26 cellular contexts compared by ENCODE assay signal in genomic region chr2:177174456-177174855, GRCh38. TPM values are rescaled to one million over a fixed set of nuclear protein-coding genes. Genes with fewer than 3 reads are reported as not detected.
DNase-seq lines count a peak whose midpoint lies in the region; ATAC-seq, FAIRE-seq and TF ChIP-seq lines count a peak whose summit lies in the region.
"Had no signal": no experiment of that assay in that cellular context is flagged by ENCODE, and none has a peak within 500 bp of the region (broad histone marks: within the 10 kb centered on the region; RNA-seq: fewer than 3 reads in every experiment).

No MANE protein-coding gene starts in this region.

- POLR2A ChIA-PET in K562 (lab: Yijun Ruan, JAX) = interaction anchor here (1.2 kb wide), 1 partner anchor 53 kb away, joined by 3 read pairs; no protein-coding TSS in a partner anchor
- POLR2A ChIA-PET in CD8-positive, alpha-beta T cell (lab: Charles Lee) = no interaction called here

- H3K9me1 ChIP-seq in K562 (ENCODE audit: control insufficient read depth, insufficient read depth, low read length) = no peaks in the 10 kb centered on the region

- DNase-seq in K562 (ENCODE audit: extremely low read depth in 1 of 4, low spot score in 3 of 4) (no peak), type B pancreatic cell (ENCODE audit: extremely low spot score, unreplicated experiment) (no peak), lower leg skin (ENCODE audit: low spot score in 2 of 2) (no peak)
- no peak for DNase-seq in CD8-positive, alpha-beta T cell
- DNase-seq: activated CD4-positive, alpha-beta T cell treated with anti-CD3 and anti-CD28 coated beads, Interleukin-2, amount 50 U/mL, for 48 hours; activated CD4-positive, CD25-positive, alpha-beta regulatory T cell; activated CD8-positive, alpha-beta memory T cell treated with anti-CD3 and anti-CD28 coated beads, Interleukin-2, amount 50 U/mL, for 4 hours; anterior cingulate cortex; CD8-positive, alpha-beta memory T cell; DMS153; endodermal cell; esophagus squamous epithelium; H7; kidney glomerular epithelial cell; NCI-H1105 treated with DMSO at 0.1 percent for 48 hours; NCI-H2081 treated with DMSO at 0.1 percent for 48 hours; NCI-H345; NCI-H748 treated with DMSO at 0.1 percent for 48 hours; stimulated activated CD4-positive, alpha-beta T cell treated with anti-CD3 and anti-CD28 coated beads, Interleukin-4, amount 100 ng/mL, for 24 hours; stimulated activated naive B cell treated with anti-CD40 and anti-IgM and Interleukin-4, amounts not matched to agents 10 μg/mL and 1 μg/mL and 100 μg/mL, for 72 hours; T-helper 9 cell; testis had no signal

- H3K4me3 Mint-ChIP-seq in type B pancreatic cell = no peak overlapping the region
- H3K4me3 Mint-ChIP-seq in CD8-positive, alpha-beta T cell = no peak overlapping the region
- H3K4me3 Mint-ChIP-seq: activated naive CD4-positive, alpha-beta T cell treated with anti-CD3 and anti-CD28 coated beads, Interleukin-2, amount 50 U/mL, for 24 hours; CD8-positive, alpha-beta memory T cell; endodermal cell; stimulated activated naive B cell treated with anti-CD40 and anti-IgM and Interleukin-4, amounts not matched to agents 10 μg/mL and 1 μg/mL and 100 μg/mL, for 72 hours had no signal

- in situ Hi-C loops in K562 (cut with MboI) = no loop called here

- H3K27me3 Mint-ChIP-seq in type B pancreatic cell = no peaks in the 10 kb centered on the region
- H3K27me3 Mint-ChIP-seq in CD8-positive, alpha-beta T cell (ENCODE audit: low read depth) = no peaks in the 10 kb centered on the region
- H3K27me3 Mint-ChIP-seq: activated naive CD4-positive, alpha-beta T cell treated with anti-CD3 and anti-CD28 coated beads, Interleukin-2, amount 50 U/mL, for 24 hours; stimulated activated naive B cell treated with anti-CD40 and anti-IgM and Interleukin-4, amounts not matched to agents 10 μg/mL and 1 μg/mL and 100 μg/mL, for 72 hours had no signal

- no peaks in the 10 kb centered on the region for H4K20me1 ChIP-seq in K562 (replicated peaks; ENCODE audit: control insufficient read depth, insufficient read depth, low read length)

- H3K79me2 ChIP-seq in K562 (ENCODE audit: control insufficient read depth, insufficient read depth, low read length) = no peaks in the 10 kb centered on the region

- no peaks in the 10 kb centered on the region for H3K36me3 Mint-ChIP-seq in type B pancreatic cell
- no peaks in the 10 kb centered on the region for H3K36me3 Mint-ChIP-seq in CD8-positive, alpha-beta T cell
- H3K36me3 Mint-ChIP-seq: activated naive CD4-positive, alpha-beta T cell treated with anti-CD3 and anti-CD28 coated beads, Interleukin-2, amount 50 U/mL, for 24 hours; CD8-positive, alpha-beta memory T cell; stimulated activated naive B cell treated with anti-CD40 and anti-IgM and Interleukin-4, amounts not matched to agents 10 μg/mL and 1 μg/mL and 100 μg/mL, for 72 hours had no signal

- H3K9me3 ChIP-seq in K562 (replicated peaks; ENCODE audit: control insufficient read depth, insufficient read depth, low read depth, low read length) = no peaks in the 10 kb centered on the region
- H3K9me3 ChIP-seq in mesodermal cell (ENCODE audit: control insufficient read depth, low read length) = no peaks in the 10 kb centered on the region
- no peaks in the 10 kb centered on the region for H3K9me3 ChIP-seq in CD8-positive, alpha-beta T cell (ENCODE audit: low read length)
- H3K9me3 ChIP-seq: esophagus squamous epithelium, testis had no signal

- peak overlapping the region; percentile 18 for H3K27ac Mint-ChIP-seq in type B pancreatic cell
- no peak overlapping the region for H3K27ac Mint-ChIP-seq in CD8-positive, alpha-beta T cell
- H3K27ac Mint-ChIP-seq: activated naive CD4-positive, alpha-beta T cell treated with anti-CD3 and anti-CD28 coated beads, Interleukin-2, amount 50 U/mL, for 24 hours; stimulated activated naive B cell treated with anti-CD40 and anti-IgM and Interleukin-4, amounts not matched to agents 10 μg/mL and 1 μg/mL and 100 μg/mL, for 72 hours had no signal

- H3K9ac ChIP-seq in K562 (ENCODE audit: insufficient read depth in 1 of 2, low read depth in 2 of 2, low read length in 2 of 2) = no peak overlapping the region

- H3K4me2 ChIP-seq in K562 (ENCODE audit: insufficient read depth, low read length) = no peak overlapping the region

- H3K9me3 Mint-ChIP-seq in type B pancreatic cell = peaks cover 7% of the 10 kb centered on the region
- H3K9me3 Mint-ChIP-seq in CD8-positive, alpha-beta T cell = no peaks in the 10 kb centered on the region
- H3K9me3 Mint-ChIP-seq: activated naive CD4-positive, alpha-beta T cell treated with anti-CD3 and anti-CD28 coated beads, Interleukin-2, amount 50 U/mL, for 24 hours; CD8-positive, alpha-beta memory T cell; endodermal cell; stimulated activated naive B cell treated with anti-CD40 and anti-IgM and Interleukin-4, amounts not matched to agents 10 μg/mL and 1 μg/mL and 100 μg/mL, for 72 hours had no signal

- intact Hi-C loops in K562 (cut with micrococcal nuclease) = no loop called here
- intact Hi-C loops in CD8-positive, alpha-beta T cell (cut with DNase I, micrococcal nuclease) = no loop called here
- intact Hi-C loops in lower leg skin (cut with DNase I; ENCODE audit: low total_unique reads) = no loop called here

- H3K27ac ChIP-seq in K562 (ENCODE audit: extremely low read depth, low read depth, low read length) (no peak overlapping the region), mesodermal cell (ENCODE audit: low read depth, low read length, severe bottlenecking) (peak overlapping the region; percentile 26)
- no peak overlapping the region for H3K27ac ChIP-seq in CD8-positive, alpha-beta T cell (ENCODE audit: low read depth, low read length)
- H3K27ac ChIP-seq: esophagus squamous epithelium, testis had no signal

- H3K36me3 ChIP-seq in K562 (ENCODE audit: control insufficient read depth, insufficient read depth, low read length) = no peaks in the 10 kb centered on the region
- no peaks in the 10 kb centered on the region for H3K36me3 ChIP-seq in mesodermal cell (ENCODE audit: control insufficient read depth, insufficient read depth, low read length)
- no peaks in the 10 kb centered on the region for H3K36me3 ChIP-seq in CD8-positive, alpha-beta T cell (ENCODE audit: insufficient read depth, low read length)
- H3K36me3 ChIP-seq: esophagus squamous epithelium had no signal

- TF ChIP-seq POLR2A in K562 (conservative IDR thresholded peaks at IDR 0.05) (no peak), lower leg skin (IDR thresholded peaks at IDR 0.05) (no peak)

- peaks cover 27% of the 10 kb centered on the region for H3K4me1 Mint-ChIP-seq in type B pancreatic cell (ENCODE audit: unreplicated experiment)
- H3K4me1 Mint-ChIP-seq in CD8-positive, alpha-beta T cell (ENCODE audit: low read depth) = no peaks in the 10 kb centered on the region

- TF ChIP-seq RAD21 in Ishikawa (IDR thresholded peaks at IDR 0.05; ENCODE audit: low read depth) = no peak
- no peak for TF ChIP-seq RAD21 in K562 (CRISPR knock-in tag; conservative IDR thresholded peaks at IDR 0.05 in 1 of 2, IDR thresholded peaks at IDR 0.05 in 1 of 2)

- H3K4me1 ChIP-seq in K562 (replicated peaks in 1 of 2; ENCODE audit: control insufficient read depth in 2 of 2, insufficient read depth in 2 of 2, low read length in 2 of 2) (peaks cover 3 to 9% of the 10 kb centered on the region in 2 experiments; a peak in 3 of 5 replicates), mesodermal cell (ENCODE audit: control insufficient read depth, insufficient read depth, low read length, poor library complexity, severe bottlenecking) (peaks cover 43% of the 10 kb centered on the region)
- no peaks in the 10 kb centered on the region for H3K4me1 ChIP-seq in CD8-positive, alpha-beta T cell (ENCODE audit: insufficient read depth, low read length)

- peak; percentile 23 for FAIRE-seq in K562 (lab: Jason Lieb, UNC)

- TF ChIP-seq EP300 in Ishikawa (IDR thresholded peaks at IDR 0.05; ENCODE audit: borderline replicate concordance) (no peak), K562 (IDR thresholded peaks at IDR 0.05; ENCODE audit: low read length) (no peak)

- H3K4me3 ChIP-seq in K562 (no peak overlapping the region), mesodermal cell (ENCODE audit: extremely low read depth, insufficient read depth, low read length, poor library complexity, severe bottlenecking) (no peak overlapping the region), lower leg skin (ENCODE audit: low read depth, poor library complexity, severe bottlenecking) (no peak overlapping the region)
- no peak overlapping the region for H3K4me3 ChIP-seq in CD8-positive, alpha-beta T cell (ENCODE audit: low read depth, low read length)
- H3K4me3 ChIP-seq: esophagus squamous epithelium, testis had no signal

- no TSS peak for BruUV-seq in K562 (replicated peaks; lab: Mats Ljungman, UMichigan)

- H2AFZ ChIP-seq in K562 (ENCODE audit: low read depth, low read length) = peak overlapping the region; percentile 32

- 35% methylated on average over 5 of the region's 5 CpGs for WGBS in K562 (ENCODE audit: insufficient coverage, low coverage, missing lambda C conversion rate)
- WGBS in mesodermal cell (ENCODE audit: insufficient coverage in 2 of 2), 2 experiments = 79 to 83% methylated on average over 3 of the region's 5 CpGs
- WGBS in lower leg skin, 2 donors = 62 to 64% methylated on average over 5 of the region's 5 CpGs

- ATAC-seq in K562 (peak; percentile 51), GM18868 (IDR thresholded peaks at IDR 0.05; ENCODE audit: unreplicated experiment) (no peak)
- ATAC-seq in CD8-positive, alpha-beta T cell = no peak
- ATAC-seq: stimulated activated naive B cell treated with anti-CD40 and anti-IgM and Interleukin-4, amounts not matched to agents 10 μg/mL and 1 μg/mL and 100 μg/mL, for 72 hours had no signal

- H3K27me3 ChIP-seq in K562 (ENCODE audit: control insufficient read depth in 2 of 2, insufficient read depth in 2 of 2, low read length in 2 of 2) = no peaks in the 10 kb centered on the region
- H3K27me3 ChIP-seq in CD8-positive, alpha-beta T cell (ENCODE audit: insufficient read depth, low read length) = no peaks in the 10 kb centered on the region
- H3K27me3 ChIP-seq: esophagus squamous epithelium, testis had no signal

- TF ChIP-seq CTCF in K562 (IDR thresholded peaks at IDR 0.05 in 2 of 3, conservative IDR thresholded peaks at IDR 0.05 in 1 of 3; ENCODE audit: insufficient read depth in 2 of 3, low read depth in 1 of 3, low read length in 3 of 3) (no peak), type B pancreatic cell (conservative IDR thresholded peaks at IDR 0.05) (no peak), lower leg skin (IDR thresholded peaks at IDR 0.05) (no peak)
- no peak for TF ChIP-seq CTCF in CD8-positive, alpha-beta T cell (IDR thresholded peaks at IDR 0.05)

- CTCF ChIA-PET in K562 (lab: Yijun Ruan, JAX; ENCODE audit: low intra/inter-chr PET ratio) = no interaction called here
- CTCF ChIA-PET in CD8-positive, alpha-beta T cell (lab: Charles Lee) = interaction anchor here (0.9 kb wide), 1 partner anchor 10 kb away, joined by 3 read pairs; no protein-coding TSS in a partner anchor

RNA-seq across cellular contexts. Expression of gene HNRNPA3, which starts 38.1 kb away (rescaled TPM):
- total RNA-seq in K562 (2011; cell fraction: chromatin; rRNA removed; ENCODE audit: low replicate concordance) = 113 and 428 TPM in 2 replicates
- 48.9 and 75.0 TPM in 2 replicates for total RNA-seq in K562 (2011; cell fraction: nucleolus; rRNA removed)
- 198 and 354 TPM in 2 replicates for total RNA-seq in K562 (2011; cell fraction: nucleoplasm; rRNA removed)
- total RNA-seq in K562 (2014; rRNA removed) (72.8 and 79.5 TPM in 2 replicates), K562 (2014; rRNA removed; fragmentation: Illumina TruSeq; extraction: Trizol) (130 and 151 TPM in 2 replicates), K562 (2015; rRNA removed; fragmentation: Illumina TruSeq; extraction: Trizol) (112 and 114 TPM in 2 replicates), K562 (2021) (249 and 272 TPM in 2 replicates), type B pancreatic cell (ENCODE audit: low replicate concordance) (203 and 304 TPM in 2 replicates), lower leg skin (10 to 100 TPM; 32.6 to 55.9 (median 47.4) TPM)
- polyA plus RNA-seq in K562 (2011; rRNA removed) (150 and 215 TPM in 2 replicates), K562 (2014; fragmentation: Illumina TruSeq; extraction: Trizol) (356 and 381 TPM in 2 replicates), K562 (2014; fragmentation: Nextera tagmentation; extraction: Ambion mirVana) (100 to 1,000 TPM; 108 to 192 TPM), K562 (2014; rRNA removed) (381 and 428 TPM in 2 replicates)
- polyA plus RNA-seq in K562 (2011; cell fraction: cytosol; rRNA removed) = 28.0 and 59.6 TPM in 2 replicates
- polyA plus RNA-seq in K562 (2011; cell fraction: nucleus; rRNA removed) = 96.2 and 150 TPM in 2 replicates
- polyA plus RNA-seq in K562 (2012) = 364 and 720 TPM in 2 replicates
- polyA minus RNA-seq in K562 (2011; rRNA and poly(A)+ RNA removed) = 97.6 and 107 TPM in 2 replicates
- polyA minus RNA-seq in K562 (2011; cell fraction: cytosol; rRNA and poly(A)+ RNA removed) = 69.7 and 76.8 TPM in 2 replicates
- 57.9 and 104 TPM in 2 replicates for polyA minus RNA-seq in K562 (2011; cell fraction: nucleus; rRNA and poly(A)+ RNA removed)
- 280 TPM for polyA plus RNA-seq in mesodermal cell (2013, experiment 1 of 2)
- 290 TPM for polyA plus RNA-seq in mesodermal cell (2013, experiment 2 of 2)
- 100 to 1,000 TPM; 144 to 160 TPM for total RNA-seq in CD8-positive, alpha-beta T cell
